In genomic region chr2:197107291-197108269, GRCh38 we compare ENCODE assay signal across 9 cellular contexts.
DNase-seq lines count a peak whose midpoint lies in the region; ATAC-seq and TF ChIP-seq lines count a peak whose summit lies in the region.
"Had no signal": no experiment of that assay in that cellular context is flagged by ENCODE, and none has a peak within 500 bp of the region (broad histone marks: within the 10 kb centered on the region; RNA-seq: fewer than 3 reads in every experiment).

No MANE protein-coding gene starts in this region.

- no peaks in the 10 kb centered on the region for H3K9me3 Mint-ChIP-seq in activated CD4-positive, alpha-beta T cell treated with anti-CD3 and anti-CD28 coated beads, Interleukin-2, amount 10 ng/mL, durations not matched to agents 24 days and 14 days
- no peaks in the 10 kb centered on the region for H3K9me3 Mint-ChIP-seq in activated CD4-positive, alpha-beta T cell treated with anti-CD3 and anti-CD28 coated beads, Interleukin-2, amount 10 ng/mL, durations not matched to agents 7 days and 5 days
- no peaks in the 10 kb centered on the region for H3K9me3 Mint-ChIP-seq in chondrocyte (ENCODE audit: low read depth)

- TF ChIP-seq CTCF in chondrocyte (IDR thresholded peaks at IDR 0.05): no peak
- TF ChIP-seq CTCF in tibial nerve (IDR thresholded peaks at IDR 0.05): no peak

- 32 to 44% methylated on average over 2 of the region's 2 CpGs for WGBS in tibial nerve, 2 donors

- intact Hi-C loops in activated CD4-positive, alpha-beta T cell treated with anti-CD3 and anti-CD28 coated beads, Interleukin-2, amount 10 ng/mL, durations not matched to agents 24 days and 14 days (cut with micrococcal nuclease): no loop called here

- CTCF ChIA-PET in activated CD4-positive, alpha-beta T cell treated with anti-CD3 and anti-CD28 coated beads, Interleukin-2, amount 10 ng/mL, durations not matched to agents 7 days and 5 days (lab: Charles Lee): interaction anchor here (0.7 to 1.2 kb wide), 5 partner anchors 11 to 783 kb away, joined by 3 to 4 read pairs (median 3); no protein-coding TSS in a partner anchor

- peak overlapping the region in 3 of 4 donors; percentile 50 to 82 (median 65) for H3K27ac ChIP-seq in tibial nerve

- peaks cover 35% of the 10 kb centered on the region for H3K36me3 Mint-ChIP-seq in activated CD4-positive, alpha-beta T cell treated with anti-CD3 and anti-CD28 coated beads, Interleukin-2, amount 10 ng/mL, durations not matched to agents 24 days and 14 days (ENCODE audit: low read depth)
- H3K36me3 Mint-ChIP-seq in activated CD4-positive, alpha-beta T cell treated with anti-CD3 and anti-CD28 coated beads, Interleukin-2, amount 10 ng/mL, durations not matched to agents 7 days and 5 days (ENCODE audit: low read depth): peaks cover 37% of the 10 kb centered on the region
- peaks cover 3% of the 10 kb centered on the region for H3K36me3 Mint-ChIP-seq in chondrocyte (ENCODE audit: low read depth)

- no peaks in the 10 kb centered on the region for H3K9me3 ChIP-seq in tibial nerve

- no peak for TF ChIP-seq POLR2A in tibial nerve (IDR thresholded peaks at IDR 0.05)

- H3K4me1 Mint-ChIP-seq in activated CD4-positive, alpha-beta T cell treated with anti-CD3 and anti-CD28 coated beads, Interleukin-2, amount 10 ng/mL, durations not matched to agents 24 days and 14 days: peaks cover 4% of the 10 kb centered on the region
- no peaks in the 10 kb centered on the region for H3K4me1 Mint-ChIP-seq in activated CD4-positive, alpha-beta T cell treated with anti-CD3 and anti-CD28 coated beads, Interleukin-2, amount 10 ng/mL, durations not matched to agents 7 days and 5 days
- peaks cover 28% of the 10 kb centered on the region for H3K4me1 Mint-ChIP-seq in chondrocyte (ENCODE audit: low read depth)

- no peaks in the 10 kb centered on the region for H3K27me3 Mint-ChIP-seq in activated CD4-positive, alpha-beta T cell treated with anti-CD3 and anti-CD28 coated beads, Interleukin-2, amount 10 ng/mL, durations not matched to agents 24 days and 14 days
- no peaks in the 10 kb centered on the region for H3K27me3 Mint-ChIP-seq in activated CD4-positive, alpha-beta T cell treated with anti-CD3 and anti-CD28 coated beads, Interleukin-2, amount 10 ng/mL, durations not matched to agents 7 days and 5 days
- no peaks in the 10 kb centered on the region for H3K27me3 Mint-ChIP-seq in chondrocyte (ENCODE audit: low read depth)

- H3K36me3 ChIP-seq in tibial nerve: peaks cover 0 to 5% (median 0%) of the 10 kb centered on the region in 3 donors

- DNase-seq in activated CD4-positive, alpha-beta T cell treated with anti-CD3 and anti-CD28 coated beads, Interleukin-2, amount 10 ng/mL, durations not matched to agents 24 days and 14 days: peak; percentile 47
- DNase-seq in activated CD4-positive, alpha-beta T cell treated with anti-CD3 and anti-CD28 coated beads, Interleukin-2, amount 10 ng/mL, durations not matched to agents 7 days and 5 days: no peak
- DNase-seq in chondrocyte (ENCODE audit: low spot score) (no peak), medulla oblongata (ENCODE audit: extremely low spot score) (peak; percentile 41), tibial nerve (ENCODE audit: low spot score in 2 of 2) (peak; percentile 36 to 60), DMS 273 treated with DMSO at 0.1 percent for 48 hours (lab: John Stamatoyannopoulos, UW) (no peak), cerebellum (ENCODE audit: low spot score) (no peak)
- DNase-seq: AML-193 had no signal

- peak overlapping the region; percentile 41 for H3K27ac Mint-ChIP-seq in activated CD4-positive, alpha-beta T cell treated with anti-CD3 and anti-CD28 coated beads, Interleukin-2, amount 10 ng/mL, durations not matched to agents 24 days and 14 days
- H3K27ac Mint-ChIP-seq in activated CD4-positive, alpha-beta T cell treated with anti-CD3 and anti-CD28 coated beads, Interleukin-2, amount 10 ng/mL, durations not matched to agents 7 days and 5 days: no peak overlapping the region
- H3K27ac Mint-ChIP-seq in chondrocyte (ENCODE audit: unreplicated experiment): peak overlapping the region; percentile 89

- H3K4me3 ChIP-seq in tibial nerve: no peak overlapping the region

- peaks cover 0 to 36% (median 14%) of the 10 kb centered on the region in 4 donors for H3K4me1 ChIP-seq in tibial nerve

- no peak for ATAC-seq in HG02938 (IDR thresholded peaks at IDR 0.05; ENCODE audit: unreplicated experiment)

- POLR2A ChIA-PET in activated CD4-positive, alpha-beta T cell treated with anti-CD3 and anti-CD28 coated beads, Interleukin-2, amount 10 ng/mL, durations not matched to agents 7 days and 5 days (lab: Charles Lee): no interaction called here

- TF ChIP-seq EP300 in tibial nerve (IDR thresholded peaks at IDR 0.05): peak in 1 of 2 donors; percentile 66

- H3K4me3 Mint-ChIP-seq in activated CD4-positive, alpha-beta T cell treated with anti-CD3 and anti-CD28 coated beads, Interleukin-2, amount 10 ng/mL, durations not matched to agents 24 days and 14 days: no peak overlapping the region
- no peak overlapping the region for H3K4me3 Mint-ChIP-seq in activated CD4-positive, alpha-beta T cell treated with anti-CD3 and anti-CD28 coated beads, Interleukin-2, amount 10 ng/mL, durations not matched to agents 7 days and 5 days
- H3K4me3 Mint-ChIP-seq in chondrocyte (ENCODE audit: unreplicated experiment): no peak overlapping the region

- H3K27me3 ChIP-seq in tibial nerve: no peaks in the 10 kb centered on the region

Comparison
In these comparisons a context has a peak if more than half of its experiments do, and no peak if none do; other contexts are left out.
1. DNase-seq: peak in activated CD4-positive, alpha-beta T cell treated with anti-CD3 and anti-CD28 coated beads, Interleukin-2, amount 10 ng/mL, durations not matched to agents 24 days and 14 days (single experiment), medulla oblongata (single experiment) and tibial nerve (2 of 2); none in activated CD4-positive, alpha-beta T cell treated with anti-CD3 and anti-CD28 coated beads, Interleukin-2, amount 10 ng/mL, durations not matched to agents 7 days and 5 days (single experiment), chondrocyte (single experiment), DMS 273 treated with DMSO at 0.1 percent for 48 hours (single experiment) and cerebellum (single experiment).